ENCODE assay signal across 13 cellular contexts in the genomic region with DNA sequence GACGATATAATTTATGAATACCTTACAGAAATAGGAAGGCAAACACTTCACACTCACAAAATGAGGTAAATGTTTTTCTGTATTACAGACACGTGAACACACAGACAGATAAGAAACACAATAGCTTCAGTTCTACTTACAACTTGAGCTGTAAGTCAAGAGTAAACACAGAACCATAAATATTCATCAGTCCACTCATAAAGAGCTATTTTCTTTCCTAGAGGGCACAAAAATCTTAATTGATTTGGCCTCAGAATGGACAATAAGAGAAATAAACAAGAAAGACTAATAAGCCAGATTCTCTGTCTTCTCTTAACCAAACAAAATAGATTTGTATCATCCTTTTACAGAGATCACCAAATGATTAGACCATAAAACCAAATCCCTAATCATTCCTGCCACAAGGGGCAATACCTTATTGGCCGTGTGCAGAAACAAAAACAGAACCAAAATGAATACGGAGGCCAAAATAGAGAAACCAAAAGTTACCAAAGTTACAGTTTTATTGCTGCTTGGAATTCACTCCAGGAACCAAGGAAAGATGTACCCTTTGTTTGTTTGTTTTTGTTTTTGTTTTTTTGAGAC. TPM values are rescaled to one million over a fixed set of nuclear protein-coding genes. Genes with fewer than 3 reads are reported as not detected.
DNase-seq lines count a peak whose midpoint lies in the region; ATAC-seq and TF ChIP-seq lines count a peak whose summit lies in the region.
"Had no signal": no experiment of that assay in that cellular context is flagged by ENCODE, and none has a peak within 500 bp of the region (broad histone marks: within the 10 kb centered on the region; RNA-seq: fewer than 3 reads in every experiment).

No MANE protein-coding gene starts in this region.

- no peaks in the 10 kb centered on the region for H3K27me3 Mint-ChIP-seq in endothelial cell (ENCODE audit: unreplicated experiment)
- H3K27me3 Mint-ChIP-seq: CD4-positive, alpha-beta memory T cell had no signal

- H3K9me3 ChIP-seq in Panc1 (ENCODE audit: control insufficient read depth, insufficient read depth, low read depth, low read length): no peaks in the 10 kb centered on the region
- no peaks in the 10 kb centered on the region for H3K9me3 ChIP-seq in parathyroid adenoma (ENCODE audit: control insufficient read depth, low read length)
- H3K9me3 ChIP-seq in sigmoid colon: no peaks in the 10 kb centered on the region
- H3K9me3 ChIP-seq: SJSA1 had no signal

- TF ChIP-seq POLR2A in sigmoid colon (IDR thresholded peaks at IDR 0.05): no peak
- TF ChIP-seq POLR2A in erythroblast (IDR thresholded peaks at IDR 0.05; ENCODE audit: low read length): no peak

- DNase-seq in EH (ENCODE audit: low read depth): peak; percentile 5
- DNase-seq in Panc1 (ENCODE audit: low read depth, low spot score): no peak
- DNase-seq in endothelial cell (ENCODE audit: low spot score): no peak
- DNase-seq in sigmoid colon: no peak
- no peak for DNase-seq in erythroblast (lab: John Stamatoyannopoulos, UW)
- DNase-seq: activated T-cell treated with anti-CD3 and anti-CD28 coated beads, Interleukin-2, amount 50 U/mL, for 1 hour; CD4-positive, alpha-beta memory T cell had no signal

- H3K4me1 ChIP-seq in Panc1 (ENCODE audit: control insufficient read depth, insufficient read depth, low read length) (no peaks in the 10 kb centered on the region), parathyroid adenoma (no peaks in the 10 kb centered on the region), sigmoid colon (no peaks in the 10 kb centered on the region)
- H3K4me1 ChIP-seq: SJSA1 had no signal

- 77 to 82% methylated on average over 4 of the region's 4 CpGs for WGBS in sigmoid colon, 2 donors

- H3K9me3 Mint-ChIP-seq in endothelial cell (ENCODE audit: unreplicated experiment): no peaks in the 10 kb centered on the region

- H3K27ac Mint-ChIP-seq in endothelial cell (ENCODE audit: unreplicated experiment): no peak overlapping the region
- H3K27ac Mint-ChIP-seq: CD4-positive, alpha-beta memory T cell had no signal

- H3K4me3 Mint-ChIP-seq in endothelial cell (ENCODE audit: unreplicated experiment): no peak overlapping the region
- H3K4me3 Mint-ChIP-seq: CD4-positive, alpha-beta memory T cell had no signal

- TF ChIP-seq EP300 in sigmoid colon (IDR thresholded peaks at IDR 0.05): no peak

- no TSS peak for BruUV-seq in Panc1 (replicated peaks; lab: Mats Ljungman, UMichigan)

- intact Hi-C loops in Panc1 (cut with micrococcal nuclease; ENCODE audit: unreplicated experiment): no loop called here
- intact Hi-C loops in sigmoid colon (cut with DNase I): no loop called here

- no peak overlapping the region for H3K27ac ChIP-seq in Panc1 (ENCODE audit: low read length)
- no peak overlapping the region for H3K27ac ChIP-seq in parathyroid adenoma
- no peak overlapping the region for H3K27ac ChIP-seq in sigmoid colon
- H3K27ac ChIP-seq: SJSA1, skin epidermis had no signal

- H3K36me3 ChIP-seq in Panc1 (ENCODE audit: control insufficient read depth, insufficient read depth, low read length) (no peaks in the 10 kb centered on the region), parathyroid adenoma (ENCODE audit: control insufficient read depth, insufficient read depth, low read length) (no peaks in the 10 kb centered on the region), sigmoid colon (no peaks in the 10 kb centered on the region)
- H3K36me3 ChIP-seq: SJSA1 had no signal

- H3K4me3 ChIP-seq in Panc1 (ENCODE audit: low read depth in 2 of 2, low read length in 2 of 2) (no peak overlapping the region), parathyroid adenoma (ENCODE audit: low read depth, low read length) (no peak overlapping the region), sigmoid colon (no peak overlapping the region)
- H3K4me3 ChIP-seq: SJSA1, skin epidermis had no signal

- no peaks in the 10 kb centered on the region for H3K79me2 ChIP-seq in parathyroid adenoma

- H3K9ac ChIP-seq in parathyroid adenoma: no peak overlapping the region

- H3K27me3 ChIP-seq in Panc1 (ENCODE audit: control insufficient read depth, insufficient read depth, low read length): no peaks in the 10 kb centered on the region
- H3K27me3 ChIP-seq in parathyroid adenoma (ENCODE audit: control insufficient read depth, insufficient read depth, low read length): no peaks in the 10 kb centered on the region
- H3K27me3 ChIP-seq in sigmoid colon: no peaks in the 10 kb centered on the region
- H3K27me3 ChIP-seq: SJSA1 had no signal

- in situ Hi-C loops in Panc1 (cut with HindIII; ENCODE audit: low pct_unique_long_range_greater_than_20kb, low sequenced_read_pairs): no loop called here

- no peak overlapping the region for H2AFZ ChIP-seq in parathyroid adenoma

- H3K4me1 Mint-ChIP-seq in endothelial cell (ENCODE audit: unreplicated experiment): no peaks in the 10 kb centered on the region
- H3K4me1 Mint-ChIP-seq: CD4-positive, alpha-beta memory T cell had no signal

- H3K4me2 ChIP-seq in parathyroid adenoma (ENCODE audit: low read length): no peak overlapping the region

- ATAC-seq in Panc1: no peak
- no peak for ATAC-seq in HG03571 (IDR thresholded peaks at IDR 0.05; ENCODE audit: unreplicated experiment)
- ATAC-seq in HG03108 (IDR thresholded peaks at IDR 0.05; ENCODE audit: unreplicated experiment): no peak

- TF ChIP-seq CTCF in Panc1 (IDR thresholded peaks at IDR 0.05): peak; percentile 13; the same call in 1 of the 2 replicates
- TF ChIP-seq CTCF in endothelial cell (IDR thresholded peaks at IDR 0.05; ENCODE audit: unreplicated experiment): peak; percentile 40
- TF ChIP-seq CTCF in parathyroid adenoma (IDR thresholded peaks at IDR 0.05): peak; percentile 35
- peak in 1 of 4 experiments; percentile 13 for TF ChIP-seq CTCF in sigmoid colon (IDR thresholded peaks at IDR 0.05)

- H3K36me3 Mint-ChIP-seq in endothelial cell (ENCODE audit: low read depth, unreplicated experiment): no peaks in the 10 kb centered on the region

- POLR2A ChIA-PET in Panc1 (lab: Charles Lee): no interaction called here

- CTCF ChIA-PET in Panc1 (lab: Charles Lee): no interaction called here

RNA-seq across cellular contexts. Expression of a gene that starts 38.1 kb away (rescaled TPM):
- total RNA-seq in Panc1 (2021; ENCODE audit: unreplicated experiment) (8.9 TPM), endothelial cell (ENCODE audit: unreplicated experiment) (not detected), sigmoid colon (not detected)
- 6.9 TPM for polyA plus RNA-seq in Panc1 (2012; ENCODE audit: insufficient read length)
- under 1 TPM in 1 of 3 donors, not detected in 2; 0.60 TPM for polyA plus RNA-seq in sigmoid colon
- total RNA-seq: CD4-positive, alpha-beta memory T cell; HT-29; SJSA1 had no signal
- polyA plus RNA-seq: CD4-positive, alpha-beta memory T cell had no signal
